In genomic region chr1:112466078-112466660, GRCh38 we compare ENCODE assay signal across 8 cellular contexts. TPM values are rescaled to one million over a fixed set of nuclear protein-coding genes. Genes with fewer than 3 reads are reported as not detected.
DNase-seq lines count a peak whose midpoint lies in the region; ATAC-seq and TF ChIP-seq lines count a peak whose summit lies in the region.

No MANE protein-coding gene starts in this region.

- H3K4me1 Mint-ChIP-seq in natural killer cell treated with Interleukin-12 subunit alpha and Interleukin-12 subunit beta and Interleukin-15 and Interleukin-18, amount 100 ng/mL, for 72 hours (ENCODE audit: low read depth in 2 of 2): peaks cover 6 to 12% of the 10 kb centered on the region in 2 donors

- peak; percentile 67 for TF ChIP-seq CTCF in fibroblast of lung (conservative IDR thresholded peaks at IDR 0.05 in 1 of 2, IDR thresholded peaks at IDR 0.05 in 1 of 2; ENCODE audit: low read depth in 1 of 2, low read length in 2 of 2)

- in situ Hi-C loops in GM23248 (cut with MboI): loop anchor here (10.0 kb wide), 1 partner anchor 71 kb away; the partner anchor contains the start of gene CTTNBP2NL

- H2AFZ ChIP-seq in GM23248: peak overlapping the region; percentile 89
- peak overlapping the region; percentile 51 for H2AFZ ChIP-seq in fibroblast of lung (ENCODE audit: low read length)

- DNase-seq in Daoy (ENCODE audit: low read depth) (peak; percentile 97), GM23248 (peak; percentile 98), Kasumi-1 (lab: John Stamatoyannopoulos, UW) (peak; percentile 89 to 91), RKO (ENCODE audit: low spot score) (peak; percentile 94), fibroblast of lung (ENCODE audit: low read depth in 2 of 2) (peak; percentile 91 to 97)
- DNase-seq in activated T-helper 1 cell treated with anti-CD3 and anti-CD28 coated beads, Interleukin-2, amount 50 U/mL, for 16 hours (ENCODE audit: low read depth in 1 of 2, low spot score in 1 of 2): peak; percentile 61 to 74
- peak; percentile 84 for DNase-seq in natural killer cell treated with Interleukin-12 subunit alpha and Interleukin-12 subunit beta and Interleukin-15 and Interleukin-18, amount 100 ng/mL, for 72 hours (ENCODE audit: low spot score)
- DNase-seq in stimulated activated naive CD4-positive, alpha-beta T cell (lab: John Stamatoyannopoulos, UW): peak; percentile 62 to 85 (median 74)

- no peaks in the 10 kb centered on the region for H3K9me2 ChIP-seq in GM23248 (ENCODE audit: insufficient read depth)

- no peaks in the 10 kb centered on the region for H3K9me3 Mint-ChIP-seq in natural killer cell treated with Interleukin-12 subunit alpha and Interleukin-12 subunit beta and Interleukin-15 and Interleukin-18, amount 100 ng/mL, for 72 hours

- no peaks in the 10 kb centered on the region for H3K36me3 Mint-ChIP-seq in natural killer cell treated with Interleukin-12 subunit alpha and Interleukin-12 subunit beta and Interleukin-15 and Interleukin-18, amount 100 ng/mL, for 72 hours

- peaks cover 34 to 52% of the 10 kb centered on the region in 2 donors for H3K27me3 Mint-ChIP-seq in natural killer cell treated with Interleukin-12 subunit alpha and Interleukin-12 subunit beta and Interleukin-15 and Interleukin-18, amount 100 ng/mL, for 72 hours

- H3K4me3 ChIP-seq in GM23248 (peak overlapping the region; percentile 72), fibroblast of lung (replicated peaks in 1 of 4; ENCODE audit: control extremely low read depth in 1 of 4, insufficient read depth in 1 of 4, low read depth in 3 of 4, low read length in 4 of 4) (peak overlapping the region; percentile 10 to 53 (median 33))

- H3K9me3 ChIP-seq in GM23248 (ENCODE audit: low read depth): no peaks in the 10 kb centered on the region
- H3K9me3 ChIP-seq in fibroblast of lung (ENCODE audit: control insufficient read depth, insufficient read depth, low read depth, low read length): no peaks in the 10 kb centered on the region

- H3K27ac ChIP-seq in GM23248 (peak overlapping the region; percentile 60), fibroblast of lung (ENCODE audit: insufficient read depth, low read length) (peak overlapping the region; percentile 50)

- H3K4me1 ChIP-seq in GM23248 (ENCODE audit: insufficient read depth): peaks cover 19% of the 10 kb centered on the region
- H3K4me1 ChIP-seq in fibroblast of lung (ENCODE audit: control insufficient read depth, extremely low read depth, insufficient read depth, low read length): peaks cover 13% of the 10 kb centered on the region

- H4K20me1 ChIP-seq in GM23248 (ENCODE audit: insufficient read depth): no peaks in the 10 kb centered on the region
- no peaks in the 10 kb centered on the region for H4K20me1 ChIP-seq in fibroblast of lung (ENCODE audit: control insufficient read depth, extremely low read depth, insufficient read depth, low read length)

- WGBS in GM23248 (ENCODE audit: low coverage in 1 of 2, low lambda C conversion rate in 2 of 2, missing lambda C conversion rate in 2 of 2), 2 experiments: 1 to 2% methylated on average over 30 to 31 of the region's 31 CpGs

- 0 out of 2 replicates have a peak, but pooled peaks cover 8% of the 10 kb centered on the region for H3K79me2 ChIP-seq in GM23248 (ENCODE audit: insufficient read depth)
- H3K79me2 ChIP-seq in fibroblast of lung (ENCODE audit: control insufficient read depth, insufficient read depth, low read length): no peaks in the 10 kb centered on the region

- ATAC-seq in natural killer cell treated with Interleukin-12 subunit alpha and Interleukin-12 subunit beta and Interleukin-15 and Interleukin-18, amount 100 ng/mL, for 72 hours: peak; percentile 92 to 94

- peaks cover 25% of the 10 kb centered on the region; the same call in 1 of the 2 replicates for H3F3A ChIP-seq in GM23248 (ENCODE audit: insufficient read depth)

- H3K27me3 ChIP-seq in GM23248 (replicated peaks; ENCODE audit: insufficient read depth) (no peaks in the 10 kb centered on the region), fibroblast of lung (ENCODE audit: control insufficient read depth, insufficient read depth, low read length) (no peaks in the 10 kb centered on the region)

- peak overlapping the region; percentile 86 for H3K4me2 ChIP-seq in GM23248 (ENCODE audit: unreplicated experiment)
- peak overlapping the region; percentile 96 for H3K4me2 ChIP-seq in fibroblast of lung (ENCODE audit: extremely low read depth, insufficient read depth, low read length)

- H3K36me3 ChIP-seq in GM23248 (ENCODE audit: low read depth) (no peaks in the 10 kb centered on the region), fibroblast of lung (ENCODE audit: control insufficient read depth, insufficient read depth, low read length) (no peaks in the 10 kb centered on the region)

- H3K27ac Mint-ChIP-seq in natural killer cell treated with Interleukin-12 subunit alpha and Interleukin-12 subunit beta and Interleukin-15 and Interleukin-18, amount 100 ng/mL, for 72 hours: no peak overlapping the region

- H3K4me3 Mint-ChIP-seq in natural killer cell treated with Interleukin-12 subunit alpha and Interleukin-12 subunit beta and Interleukin-15 and Interleukin-18, amount 100 ng/mL, for 72 hours: peak overlapping the region; percentile 78

- H3K9ac ChIP-seq in GM23248 (peak overlapping the region; percentile 77), fibroblast of lung (ENCODE audit: insufficient read depth, low read length) (peak overlapping the region; percentile 63)

RNA-seq across cellular contexts. Expression of gene WNT2B, which starts 42.6 kb away (rescaled TPM):
- 0.12 and 0.40 TPM in 2 replicates for total RNA-seq in Daoy (2014; rRNA removed; shearing (Covaris generic))
- total RNA-seq in GM23248 (2014; rRNA removed; shearing (Covaris generic)): 0.13 and 2.1 TPM in 2 replicates
- polyA plus RNA-seq in GM23248 (2016; fragmentation: Nextera tagmentation; extraction: Ambion mirVana) (0.43 and 0.61 TPM in 2 replicates), fibroblast of lung (1.3 and 2.0 TPM in 2 replicates)
- total RNA-seq in fibroblast of lung: 1.5 and 3.5 TPM in 2 replicates
- 1.7 and 1.9 TPM in 2 replicates for polyA plus RNA-seq in fibroblast of lung (2012)
- 2.5 and 2.8 TPM in 2 replicates for polyA minus RNA-seq in fibroblast of lung (ENCODE audit: low replicate concordance)
- total RNA-seq in natural killer cell treated with Interleukin-12 subunit alpha and Interleukin-12 subunit beta and Interleukin-15 and Interleukin-18, amount 100 ng/mL, for 72 hours: under 1 TPM; 0.14 to 0.86 TPM

Comparison
In these comparisons a context has a peak if more than half of its experiments do, and no peak if none do; other contexts are left out.
1. Peak in every context shown above with its lines: DNase-seq, ATAC-seq, H3K4me3 ChIP-seq and H3K27ac ChIP-seq.